8 cellular contexts compared by ENCODE assay signal in genomic region chr7:73578342-73579124, GRCh38. TPM values are rescaled to one million over a fixed set of nuclear protein-coding genes. Genes with fewer than 3 reads are reported as not detected.
DNase-seq lines count a peak whose midpoint lies in the region; ATAC-seq and TF ChIP-seq lines count a peak whose summit lies in the region.

A gene with protein sequence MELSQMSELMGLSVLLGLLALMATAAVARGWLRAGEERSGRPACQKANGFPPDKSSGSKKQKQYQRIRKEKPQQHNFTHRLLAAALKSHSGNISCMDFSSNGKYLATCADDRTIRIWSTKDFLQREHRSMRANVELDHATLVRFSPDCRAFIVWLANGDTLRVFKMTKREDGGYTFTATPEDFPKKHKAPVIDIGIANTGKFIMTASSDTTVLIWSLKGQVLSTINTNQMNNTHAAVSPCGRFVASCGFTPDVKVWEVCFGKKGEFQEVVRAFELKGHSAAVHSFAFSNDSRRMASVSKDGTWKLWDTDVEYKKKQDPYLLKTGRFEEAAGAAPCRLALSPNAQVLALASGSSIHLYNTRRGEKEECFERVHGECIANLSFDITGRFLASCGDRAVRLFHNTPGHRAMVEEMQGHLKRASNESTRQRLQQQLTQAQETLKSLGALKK (minus strand): TSS chr7:73578579. CDS start chr7:73578549, 30 bp downstream.

- DNase-seq in NCI-H187 (lab: John Stamatoyannopoulos, UW): peak; percentile 98 to 100
- peak; percentile 98 to 100 (median 98) for DNase-seq in T-helper 2 cell
- peak; percentile 98 for DNase-seq in right atrium auricular region (ENCODE audit: low spot score)
- DNase-seq in pulmonary artery endothelial cell (ENCODE audit: low read depth, low spot score): peak; percentile 91
- peak; percentile 99 for DNase-seq in uterus

- H3K9me3 ChIP-seq in right atrium auricular region (no peaks in the 10 kb centered on the region), uterus (no peaks in the 10 kb centered on the region)

- H3K4me3 ChIP-seq in right atrium auricular region (peak within 1 kb of the TSS; percentile 98 to 99), uterus (peak within 1 kb of the TSS; percentile 74 to 96)

- TF ChIP-seq POLR2A in uterus (IDR thresholded peaks at IDR 0.05): peak; percentile 89 to 93

- no peaks in the 10 kb centered on the region for H3K27me3 ChIP-seq in right atrium auricular region
- no peaks in the 10 kb centered on the region for H3K27me3 ChIP-seq in uterus

- no peak for TF ChIP-seq CTCF in right atrium auricular region (IDR thresholded peaks at IDR 0.05)
- peak in 3 of 4 experiments; percentile 14 to 17 (median 17) for TF ChIP-seq CTCF in uterus (IDR thresholded peaks at IDR 0.05)

- H3K36me3 ChIP-seq in right atrium auricular region: peaks cover 23% of the 10 kb centered on the region
- H3K36me3 ChIP-seq in uterus: no peaks in the 10 kb centered on the region

- H3K4me1 ChIP-seq in right atrium auricular region: peaks cover 0 to 27% of the 10 kb centered on the region in 2 donors
- peaks cover 0 to 4% of the 10 kb centered on the region in 2 donors for H3K4me1 ChIP-seq in uterus

- intact Hi-C loops in uterus (cut with DNase I; ENCODE audit: low total_unique reads): loop anchor here (10.0 kb wide), 1 partner anchor 54 kb away; the partner anchor contains the start of gene BAZ1B

- peak; percentile 90 for ATAC-seq in GM18498 (IDR thresholded peaks at IDR 0.05; ENCODE audit: unreplicated experiment)
- ATAC-seq in HG02938 (IDR thresholded peaks at IDR 0.05; ENCODE audit: unreplicated experiment): peak; percentile 89

- H3K27ac ChIP-seq in angular gyrus (ENCODE audit: low read depth, low read length) (peak within 1 kb of the TSS; percentile 73), right atrium auricular region (peak within 1 kb of the TSS; percentile 93 to 94), uterus (peak within 1 kb of the TSS; percentile 80 to 95)

RNA-seq across cellular contexts. Expression of the gene that starts here (rescaled TPM):
- total RNA-seq in right atrium auricular region (10 to 100 TPM; 20.5 to 28.3 TPM), pulmonary artery endothelial cell (47.0 and 83.0 TPM in 2 replicates), uterus (100 to 1,000 TPM in 1 of 4 donors, 10 to 100 TPM in 3; 21.5 to 106 (median 50.9) TPM)

Comparison
In these comparisons a context has a peak if more than half of its experiments do, and no peak if none do; other contexts are left out.
1. Peak in every context shown above with its lines: DNase-seq, ATAC-seq, H3K4me3 ChIP-seq and H3K27ac ChIP-seq.
2. CTCF ChIP-seq: peak in uterus (3 of 4); none in right atrium auricular region (0 of 2).